Comparison of ENCODE assay signal across 10 cellular contexts in the genomic region with DNA sequence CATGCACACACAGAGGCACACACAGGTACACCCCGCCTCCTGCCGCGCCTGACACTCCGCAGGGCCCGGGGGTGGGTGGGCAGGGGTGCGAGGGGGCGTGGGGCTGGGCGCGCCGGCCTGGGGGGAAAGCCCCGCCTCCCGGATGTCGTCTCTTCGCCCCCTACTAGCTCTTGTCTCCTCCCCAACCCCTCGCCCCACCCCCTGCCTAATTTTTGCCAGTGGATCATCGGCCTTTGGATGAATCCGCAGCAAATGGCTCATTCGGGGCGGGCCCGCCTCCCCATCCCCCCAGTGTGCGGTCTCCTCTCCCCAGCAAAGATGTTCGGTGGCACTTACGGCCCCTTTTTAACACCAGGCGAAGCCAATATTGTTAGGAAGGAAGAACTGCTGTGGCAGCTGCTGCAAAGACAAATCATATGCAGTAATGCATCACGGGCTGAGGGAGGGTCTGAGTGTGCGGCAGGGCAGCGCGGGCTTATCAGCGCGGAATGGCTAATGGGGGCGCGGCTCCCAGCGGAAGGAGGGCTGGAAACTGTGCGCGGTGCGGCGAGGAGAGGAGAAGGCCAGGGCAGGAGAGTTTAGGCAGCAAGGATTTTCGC. TPM values are rescaled to one million over a fixed set of nuclear protein-coding genes. Genes with fewer than 3 reads are reported as not detected.
DNase-seq lines count a peak whose midpoint lies in the region; ATAC-seq and TF ChIP-seq lines count a peak whose summit lies in the region.
"Had no signal": no experiment of that assay in that cellular context is flagged by ENCODE, and none has a peak within 500 bp of the region (broad histone marks: within the 10 kb centered on the region; RNA-seq: fewer than 3 reads in every experiment).

No MANE protein-coding gene starts in this region.

- H3K4me3 ChIP-seq in GM23248 (peak overlapping the region; percentile 40; the same call in 1 of the 2 replicates), fibroblast of villous mesenchyme (ENCODE audit: low read depth, low read length) (peak overlapping the region; percentile 43)

- no peaks in the 10 kb centered on the region for H3K79me2 ChIP-seq in GM23248 (ENCODE audit: insufficient read depth)

- H2AFZ ChIP-seq in GM23248, result no peak overlapping the region

- no peak overlapping the region for H3K27ac Mint-ChIP-seq in osteocyte (ENCODE audit: unreplicated experiment)
- H3K27ac Mint-ChIP-seq in T-helper 2 cell treated with Interferon-gamma antibody and Interleukin-4, amounts not matched to agents 5 μg/mL and 100 μg/mL, for 36 hours, result no peak overlapping the region

- H3F3A ChIP-seq in GM23248 (ENCODE audit: insufficient read depth), result no peaks in the 10 kb centered on the region

- H3K4me1 ChIP-seq in GM23248 (ENCODE audit: insufficient read depth), result peaks cover 4% of the 10 kb centered on the region; the same call in 1 of the 2 replicates

- ATAC-seq in GM18511 (IDR thresholded peaks at IDR 0.05; ENCODE audit: unreplicated experiment), result no peak
- no peak for ATAC-seq in GM21367 (IDR thresholded peaks at IDR 0.05; ENCODE audit: unreplicated experiment)

- H3K36me3 ChIP-seq in GM23248 (ENCODE audit: low read depth), result no peaks in the 10 kb centered on the region
- H3K36me3 ChIP-seq: WERI-Rb-1 had no signal

- no peaks in the 10 kb centered on the region for H4K20me1 ChIP-seq in GM23248 (ENCODE audit: insufficient read depth)

- no peak overlapping the region for H3K9ac ChIP-seq in GM23248

- H3K4me3 Mint-ChIP-seq in osteocyte (ENCODE audit: unreplicated experiment), result peak overlapping the region; percentile 54
- no peak overlapping the region for H3K4me3 Mint-ChIP-seq in T-helper 2 cell treated with Interferon-gamma antibody and Interleukin-4, amounts not matched to agents 5 μg/mL and 100 μg/mL, for 36 hours

- TF ChIP-seq CTCF in fibroblast of villous mesenchyme (IDR thresholded peaks at IDR 0.05; ENCODE audit: insufficient read depth, low read depth, low read length) (no peak), osteocyte (IDR thresholded peaks at IDR 0.05) (no peak)

- peak overlapping the region; percentile 78 for H3K4me2 ChIP-seq in GM23248 (ENCODE audit: unreplicated experiment)

- peaks cover 27% of the 10 kb centered on the region for H3K27me3 ChIP-seq in GM23248 (replicated peaks; ENCODE audit: insufficient read depth)

- WGBS in GM23248 (ENCODE audit: low coverage in 1 of 2, low lambda C conversion rate in 2 of 2, missing lambda C conversion rate in 2 of 2), 2 experiments, result 4 to 5% methylated on average over 20 to 38 of the region's 38 CpGs

- in situ Hi-C loops in GM23248 (cut with MboI), result no loop called here

- no peaks in the 10 kb centered on the region for H3K9me2 ChIP-seq in GM23248 (ENCODE audit: insufficient read depth)

- peaks cover 73% of the 10 kb centered on the region for H3K27me3 Mint-ChIP-seq in osteocyte (ENCODE audit: unreplicated experiment)
- H3K27me3 Mint-ChIP-seq in T-helper 2 cell treated with Interferon-gamma antibody and Interleukin-4, amounts not matched to agents 5 μg/mL and 100 μg/mL, for 36 hours (ENCODE audit: low read depth), result peaks cover 41% of the 10 kb centered on the region

- no peaks in the 10 kb centered on the region for H3K9me3 ChIP-seq in GM23248 (ENCODE audit: low read depth)

- DNase-seq in GM23248, result peak; percentile 39
- DNase-seq in T-helper 9 cell, result peak; percentile 4
- DNase-seq in fibroblast of villous mesenchyme (ENCODE audit: low read depth), result no peak
- no peak for DNase-seq in osteocyte (ENCODE audit: extremely low spot score, unreplicated experiment)
- no peak for DNase-seq in T-helper 2 cell treated with Interferon-gamma antibody and Interleukin-4, amounts not matched to agents 5 μg/mL and 100 μg/mL, for 36 hours (ENCODE audit: low spot score)
- no peak for DNase-seq in NCI-H2081 (lab: John Stamatoyannopoulos, UW)
- DNase-seq: WERI-Rb-1 had no signal

- no peaks in the 10 kb centered on the region for H3K36me3 Mint-ChIP-seq in osteocyte (ENCODE audit: unreplicated experiment)
- no peaks in the 10 kb centered on the region for H3K36me3 Mint-ChIP-seq in T-helper 2 cell treated with Interferon-gamma antibody and Interleukin-4, amounts not matched to agents 5 μg/mL and 100 μg/mL, for 36 hours (ENCODE audit: low read depth)

- H3K9me3 Mint-ChIP-seq in osteocyte (ENCODE audit: unreplicated experiment), result no peaks in the 10 kb centered on the region
- no peaks in the 10 kb centered on the region for H3K9me3 Mint-ChIP-seq in T-helper 2 cell treated with Interferon-gamma antibody and Interleukin-4, amounts not matched to agents 5 μg/mL and 100 μg/mL, for 36 hours

- H3K27ac ChIP-seq in GM23248, result no peak overlapping the region
- H3K27ac ChIP-seq: skin epidermis, WERI-Rb-1 had no signal

- H3K4me1 Mint-ChIP-seq in osteocyte (ENCODE audit: unreplicated experiment), result peaks cover 6% of the 10 kb centered on the region
- no peaks in the 10 kb centered on the region for H3K4me1 Mint-ChIP-seq in T-helper 2 cell treated with Interferon-gamma antibody and Interleukin-4, amounts not matched to agents 5 μg/mL and 100 μg/mL, for 36 hours (ENCODE audit: low read depth)

RNA-seq across cellular contexts. Expression of a gene that starts 13.4 kb away (rescaled TPM):
- 0.76 and 5.2 TPM in 2 replicates for total RNA-seq in GM23248 (2014; rRNA removed; shearing (Covaris generic))
- polyA plus RNA-seq in GM23248 (2016; fragmentation: Nextera tagmentation; extraction: Ambion mirVana), result 1.0 and 1.3 TPM in 2 replicates
- total RNA-seq in fibroblast of villous mesenchyme (3.9 and 4.8 TPM in 2 replicates), osteocyte (7.2 and 9.5 TPM in 2 replicates)

Comparison
In these comparisons a context has a peak if more than half of its experiments do, and no peak if none do; other contexts are left out.
1. DNase-seq: peak in GM23248 (single experiment) and T-helper 9 cell (single experiment); none in fibroblast of villous mesenchyme (single experiment), osteocyte (single experiment), T-helper 2 cell treated with Interferon-gamma antibody and Interleukin-4, amounts not matched to agents 5 μg/mL and 100 μg/mL, for 36 hours (single experiment) and NCI-H2081 (0 of 2).